ENCODE assay signal across 8 cellular contexts in the genomic region with DNA sequence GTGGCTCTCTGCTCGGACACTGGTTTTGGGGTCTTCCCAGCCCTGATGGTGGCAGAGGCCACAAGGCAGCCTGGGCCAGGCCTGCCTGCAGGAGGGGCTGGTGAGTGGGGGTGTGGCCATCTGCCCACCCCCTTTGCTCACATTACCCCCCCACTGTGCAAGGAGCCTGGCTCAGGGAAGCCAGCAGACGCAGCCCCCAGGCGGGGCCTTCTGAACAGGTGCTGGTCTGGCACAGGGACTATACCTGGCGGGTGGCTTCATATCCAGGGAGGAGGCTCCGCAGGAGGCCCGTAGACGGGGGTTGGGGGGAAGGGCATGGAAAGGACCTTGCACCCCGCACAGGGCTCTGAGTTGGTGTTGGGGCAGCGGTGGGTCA.
"Had no signal": no experiment of that assay in that cellular context is flagged by ENCODE, and none has a peak within 500 bp of the region (broad histone marks: within the 10 kb centered on the region; RNA-seq: fewer than 3 reads in every experiment).

No MANE protein-coding gene starts in this region.

- FAIRE-seq: bronchial epithelial cell, endometrium had no signal

- H3K27me3 ChIP-seq: upper lobe of left lung had no signal

- H3K4me3 ChIP-seq: esophagus muscularis mucosa, lung, psoas muscle, sigmoid colon, suprapubic skin, upper lobe of left lung had no signal

- H3K4me1 ChIP-seq: psoas muscle had no signal

- H3K27ac ChIP-seq: esophagus muscularis mucosa, psoas muscle, sigmoid colon, suprapubic skin, upper lobe of left lung had no signal

- H3K36me3 ChIP-seq: esophagus muscularis mucosa, sigmoid colon, suprapubic skin, upper lobe of left lung had no signal

- H3K9me3 ChIP-seq: esophagus muscularis mucosa, psoas muscle, sigmoid colon, suprapubic skin, upper lobe of left lung had no signal
